Comparison of ENCODE assay signal across 1 cellular context in the genomic region with DNA sequence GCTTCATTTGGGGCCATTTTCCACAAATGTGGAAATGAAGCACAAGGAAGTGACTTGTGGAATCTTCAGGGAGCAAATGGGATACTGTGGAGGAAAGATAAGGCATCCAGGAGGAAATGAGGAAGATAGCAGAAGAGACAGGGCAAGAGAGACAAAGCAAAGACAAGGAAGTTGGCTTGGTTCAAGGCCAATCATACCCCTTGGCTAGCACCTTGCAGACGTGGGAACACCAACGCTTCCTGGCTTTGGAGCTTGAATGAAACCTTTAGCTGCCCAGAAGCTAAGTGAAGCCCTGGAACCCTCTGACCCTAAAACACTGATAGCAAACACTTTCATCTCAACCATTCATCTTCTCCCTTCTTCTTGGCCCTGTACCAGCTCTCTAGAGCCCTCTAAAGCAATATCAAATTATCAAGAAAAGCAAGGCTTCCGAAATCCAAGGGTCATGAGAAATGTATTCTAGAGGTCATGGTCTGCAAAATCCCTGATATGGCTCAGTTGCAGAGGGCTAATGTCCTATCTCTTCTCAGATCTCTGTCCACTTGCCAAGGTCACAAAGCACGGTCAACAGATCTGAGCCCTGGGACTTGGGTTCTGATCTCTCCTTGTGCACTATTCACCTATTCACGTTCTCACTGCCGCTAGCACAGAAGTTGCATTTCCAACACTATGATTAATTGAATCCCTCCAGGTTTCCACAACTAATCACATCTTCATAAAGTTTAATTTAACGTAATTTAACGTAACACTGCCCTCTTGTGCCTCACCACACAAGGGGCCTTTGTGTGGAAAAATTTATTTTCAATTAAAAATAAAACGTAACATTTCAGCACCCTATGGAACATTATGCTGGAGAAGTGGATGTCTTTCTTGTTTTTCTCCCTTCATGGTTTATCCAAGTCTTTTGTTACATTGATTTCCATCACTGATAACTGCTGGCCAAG.
TF ChIP-seq lines count a peak whose summit lies in the region.

No MANE protein-coding gene starts in this region.

TF ChIP-seq in GM23338, 12 proteins besides CTCF, POLR2A, EP300 and RAD21 (continued from another document):
- no peak for TF ChIP-seq ZNF462 (CRISPR knock-in tag; IDR thresholded peaks at IDR 0.05)
- no peak for TF ChIP-seq POLR2AphosphoS5 (IDR thresholded peaks at IDR 0.05; ENCODE audit: low read depth)
